8 cellular contexts compared by ENCODE assay signal in the genomic region with DNA sequence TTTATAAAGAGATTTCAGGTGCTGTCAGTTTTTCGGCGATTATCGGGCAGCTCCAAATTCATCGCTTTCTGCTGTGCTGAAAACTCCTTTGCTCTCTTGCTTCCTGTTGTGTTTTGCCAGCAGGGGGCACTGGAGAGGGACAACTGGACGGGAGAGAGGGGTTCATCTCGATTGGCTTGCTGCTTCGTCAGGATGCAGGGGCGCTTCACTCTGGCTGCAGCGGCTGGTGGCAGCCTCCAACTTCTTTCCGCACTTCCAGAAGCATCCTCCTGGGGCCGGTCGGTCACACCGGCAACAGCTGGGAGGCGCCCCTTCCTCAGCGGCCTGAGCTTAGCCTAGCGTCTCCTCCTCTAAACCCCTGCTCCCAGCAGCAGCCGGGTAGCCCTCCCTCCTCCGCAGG. TPM values are rescaled to one million over a fixed set of nuclear protein-coding genes. Genes with fewer than 3 reads are reported as not detected.
A peak's percentile ranks its signal among the peaks of the same experiment; 100 is the strongest.
DNase-seq lines count a peak whose midpoint lies in the region; ATAC-seq and TF ChIP-seq lines count a peak whose summit lies in the region.

No MANE protein-coding gene starts in this region.

- H3K36me3 Mint-ChIP-seq in glutamatergic neuron (ENCODE audit: unreplicated experiment) = no peaks in the 10 kb centered on the region

- no peak overlapping the region for H3K27ac Mint-ChIP-seq in glutamatergic neuron (ENCODE audit: unreplicated experiment)

- peak; percentile 71 for TF ChIP-seq CTCF in glutamatergic neuron (IDR thresholded peaks at IDR 0.05; ENCODE audit: partially characterized antibody, unreplicated experiment)

- no peaks in the 10 kb centered on the region for H3K36me3 ChIP-seq in thymus (ENCODE audit: control insufficient read depth, insufficient read depth)

- ATAC-seq in HG03097 (IDR thresholded peaks at IDR 0.05; ENCODE audit: low FRiP score, unreplicated experiment) = no peak

- H3K9me3 ChIP-seq in thymus (ENCODE audit: control insufficient read depth) = no peaks in the 10 kb centered on the region

- no peaks in the 10 kb centered on the region for H3K9me3 Mint-ChIP-seq in glutamatergic neuron (ENCODE audit: unreplicated experiment)

- no peak overlapping the region for H3K4me3 Mint-ChIP-seq in glutamatergic neuron (ENCODE audit: unreplicated experiment)

- H3K4me1 Mint-ChIP-seq in glutamatergic neuron (ENCODE audit: low read depth, unreplicated experiment) = no peaks in the 10 kb centered on the region

- no peaks in the 10 kb centered on the region for H3K27me3 ChIP-seq in thymus (ENCODE audit: control insufficient read depth, insufficient read depth)

- intact Hi-C loops in posterior cingulate gyrus (cut with DNase I) = loop anchor here (10.0 kb wide), 1 partner anchor 917 kb away; no protein-coding TSS in a partner anchor

- 26% methylated on average over 18 of the region's 18 CpGs for WGBS in thymus

- H3K4me3 ChIP-seq in GM08714 (ENCODE audit: low read length) (peak overlapping the region; percentile 0; the same call in 1 of the 2 replicates), thymus (ENCODE audit: low read length) (peak overlapping the region; percentile 17)

- H3K4me1 ChIP-seq in thymus (ENCODE audit: control insufficient read depth, insufficient read depth, low read length) = peaks cover 2% of the 10 kb centered on the region

- peaks cover 1% of the 10 kb centered on the region for H3K27me3 Mint-ChIP-seq in glutamatergic neuron (ENCODE audit: unreplicated experiment)

- peak; percentile 27 for DNase-seq in NCI-H526 treated with DMSO at 0.1 percent for 48 hours (lab: John Stamatoyannopoulos, UW)
- peak; percentile 52 for DNase-seq in activated T-helper 9 cell treated with anti-CD3 and anti-CD28 coated beads, Interleukin-2, amount 50 U/mL, for 16 hours (ENCODE audit: low read depth)
- DNase-seq in glutamatergic neuron = peak; percentile 80
- peak; percentile 43 to 94 (median 72) for DNase-seq in posterior cingulate gyrus
- DNase-seq in NCI-H2029 treated with DMSO at 0.1 percent for 48 hours (lab: John Stamatoyannopoulos, UW) = no peak

- H3K27ac ChIP-seq in thymus (ENCODE audit: low read depth) = no peak overlapping the region

RNA-seq across cellular contexts. Expression of gene MSL3, which starts 29.5 kb away (rescaled TPM):
- total RNA-seq in glutamatergic neuron (ENCODE audit: unreplicated experiment) = 25.5 TPM
- 194 TPM for polyA plus RNA-seq in thymus
